In the genomic region with DNA sequence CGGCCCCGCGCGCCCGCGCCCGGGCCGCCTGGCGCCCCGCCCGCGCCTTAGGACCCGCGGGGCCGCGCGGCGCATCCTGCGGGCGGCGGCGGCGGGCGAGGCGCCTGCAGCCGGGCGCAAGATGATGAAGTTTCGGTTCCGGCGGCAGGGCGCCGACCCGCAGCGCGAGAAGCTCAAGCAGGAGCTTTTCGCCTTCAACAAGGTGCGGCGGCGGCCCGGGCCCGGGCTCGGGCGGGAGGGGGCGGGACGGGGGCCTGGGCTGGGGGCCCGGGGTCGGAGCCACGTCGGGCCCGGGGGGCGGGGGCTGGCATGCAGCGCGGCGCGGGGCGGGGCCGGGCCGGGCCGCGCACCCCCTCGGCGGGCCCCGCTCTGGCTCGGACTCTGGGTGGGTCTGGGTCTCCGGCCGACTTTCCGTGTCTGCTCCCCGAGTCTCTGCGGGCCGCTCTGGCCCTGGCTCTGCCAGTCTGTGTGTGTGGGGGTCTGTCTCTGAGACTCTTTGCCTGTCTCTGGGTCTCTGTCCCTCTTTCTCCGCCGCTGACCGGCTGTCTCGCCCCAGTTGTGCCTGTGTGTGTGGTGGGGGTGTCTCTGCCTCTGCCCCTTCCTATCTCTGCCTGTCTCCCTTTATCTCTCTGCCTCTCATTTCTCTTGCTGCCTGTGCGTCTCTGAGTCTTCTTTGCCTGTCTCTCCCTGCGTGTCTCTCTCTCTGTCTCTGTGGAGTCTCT, we compare ENCODE assay signal across 1 cellular context.
TF ChIP-seq lines count a peak whose summit lies in the region.

Gene LLGL1 (plus strand): TSS at position 74 of the 722 bp plus-strand sequence. CDS start 48 bp downstream, at position 122.

TF ChIP-seq in HepG2, 621 proteins besides CTCF, POLR2A, EP300 and RAD21:
- TF ChIP-seq SIN3A (IDR thresholded peaks at IDR 0.05; ENCODE audit: borderline replicate concordance, low read depth, low read length) (0 out of 2 replicates have a peak, but pooled peaks have one; percentile 4), ZNF460 (CRISPR knock-in tag; IDR thresholded peaks at IDR 0.05; ENCODE audit: borderline replicate concordance) (no peak), PHF8 (CRISPR knock-in tag; IDR thresholded peaks at IDR 0.05) (peak; percentile 27; the same call in 1 of the 2 replicates), ZNF282 (IDR thresholded peaks at IDR 0.05; ENCODE audit: partially characterized antibody) (no peak), SNRNP70 (IDR thresholded peaks at IDR 0.05; ENCODE audit: low read depth, low read length) (no peak), POLR2AphosphoS5 (IDR thresholded peaks at IDR 0.05; ENCODE audit: low read depth, low read length) (0 out of 2 replicates have a peak, but pooled peaks have one; percentile 10), KAT8 (CRISPR knock-in tag; IDR thresholded peaks at IDR 0.05) (no peak), ZFAT (CRISPR knock-in tag; conservative IDR thresholded peaks at IDR 0.05) (no peak), GTF3A (CRISPR knock-in tag; conservative IDR thresholded peaks at IDR 0.05) (no peak), ZNF556 (CRISPR knock-in tag; IDR thresholded peaks at IDR 0.05; ENCODE audit: borderline replicate concordance) (no peak), PATZ1 (CRISPR knock-in tag; IDR thresholded peaks at IDR 0.05) (peak; percentile 33; the same call in 1 of the 2 replicates), SALL1 (CRISPR knock-in tag; IDR thresholded peaks at IDR 0.05) (no peak)
- TF ChIP-seq, protein P1, sequence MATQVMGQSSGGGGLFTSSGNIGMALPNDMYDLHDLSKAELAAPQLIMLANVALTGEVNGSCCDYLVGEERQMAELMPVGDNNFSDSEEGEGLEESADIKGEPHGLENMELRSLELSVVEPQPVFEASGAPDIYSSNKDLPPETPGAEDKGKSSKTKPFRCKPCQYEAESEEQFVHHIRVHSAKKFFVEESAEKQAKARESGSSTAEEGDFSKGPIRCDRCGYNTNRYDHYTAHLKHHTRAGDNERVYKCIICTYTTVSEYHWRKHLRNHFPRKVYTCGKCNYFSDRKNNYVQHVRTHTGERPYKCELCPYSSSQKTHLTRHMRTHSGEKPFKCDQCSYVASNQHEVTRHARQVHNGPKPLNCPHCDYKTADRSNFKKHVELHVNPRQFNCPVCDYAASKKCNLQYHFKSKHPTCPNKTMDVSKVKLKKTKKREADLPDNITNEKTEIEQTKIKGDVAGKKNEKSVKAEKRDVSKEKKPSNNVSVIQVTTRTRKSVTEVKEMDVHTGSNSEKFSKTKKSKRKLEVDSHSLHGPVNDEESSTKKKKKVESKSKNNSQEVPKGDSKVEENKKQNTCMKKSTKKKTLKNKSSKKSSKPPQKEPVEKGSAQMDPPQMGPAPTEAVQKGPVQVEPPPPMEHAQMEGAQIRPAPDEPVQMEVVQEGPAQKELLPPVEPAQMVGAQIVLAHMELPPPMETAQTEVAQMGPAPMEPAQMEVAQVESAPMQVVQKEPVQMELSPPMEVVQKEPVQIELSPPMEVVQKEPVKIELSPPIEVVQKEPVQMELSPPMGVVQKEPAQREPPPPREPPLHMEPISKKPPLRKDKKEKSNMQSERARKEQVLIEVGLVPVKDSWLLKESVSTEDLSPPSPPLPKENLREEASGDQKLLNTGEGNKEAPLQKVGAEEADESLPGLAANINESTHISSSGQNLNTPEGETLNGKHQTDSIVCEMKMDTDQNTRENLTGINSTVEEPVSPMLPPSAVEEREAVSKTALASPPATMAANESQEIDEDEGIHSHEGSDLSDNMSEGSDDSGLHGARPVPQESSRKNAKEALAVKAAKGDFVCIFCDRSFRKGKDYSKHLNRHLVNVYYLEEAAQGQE (IDR thresholded peaks at IDR 0.05; ENCODE audit: borderline replicate concordance in 1 of 2, low read depth in 1 of 2, low read length in 2 of 2) = no peak
- TF ChIP-seq, protein P2, sequence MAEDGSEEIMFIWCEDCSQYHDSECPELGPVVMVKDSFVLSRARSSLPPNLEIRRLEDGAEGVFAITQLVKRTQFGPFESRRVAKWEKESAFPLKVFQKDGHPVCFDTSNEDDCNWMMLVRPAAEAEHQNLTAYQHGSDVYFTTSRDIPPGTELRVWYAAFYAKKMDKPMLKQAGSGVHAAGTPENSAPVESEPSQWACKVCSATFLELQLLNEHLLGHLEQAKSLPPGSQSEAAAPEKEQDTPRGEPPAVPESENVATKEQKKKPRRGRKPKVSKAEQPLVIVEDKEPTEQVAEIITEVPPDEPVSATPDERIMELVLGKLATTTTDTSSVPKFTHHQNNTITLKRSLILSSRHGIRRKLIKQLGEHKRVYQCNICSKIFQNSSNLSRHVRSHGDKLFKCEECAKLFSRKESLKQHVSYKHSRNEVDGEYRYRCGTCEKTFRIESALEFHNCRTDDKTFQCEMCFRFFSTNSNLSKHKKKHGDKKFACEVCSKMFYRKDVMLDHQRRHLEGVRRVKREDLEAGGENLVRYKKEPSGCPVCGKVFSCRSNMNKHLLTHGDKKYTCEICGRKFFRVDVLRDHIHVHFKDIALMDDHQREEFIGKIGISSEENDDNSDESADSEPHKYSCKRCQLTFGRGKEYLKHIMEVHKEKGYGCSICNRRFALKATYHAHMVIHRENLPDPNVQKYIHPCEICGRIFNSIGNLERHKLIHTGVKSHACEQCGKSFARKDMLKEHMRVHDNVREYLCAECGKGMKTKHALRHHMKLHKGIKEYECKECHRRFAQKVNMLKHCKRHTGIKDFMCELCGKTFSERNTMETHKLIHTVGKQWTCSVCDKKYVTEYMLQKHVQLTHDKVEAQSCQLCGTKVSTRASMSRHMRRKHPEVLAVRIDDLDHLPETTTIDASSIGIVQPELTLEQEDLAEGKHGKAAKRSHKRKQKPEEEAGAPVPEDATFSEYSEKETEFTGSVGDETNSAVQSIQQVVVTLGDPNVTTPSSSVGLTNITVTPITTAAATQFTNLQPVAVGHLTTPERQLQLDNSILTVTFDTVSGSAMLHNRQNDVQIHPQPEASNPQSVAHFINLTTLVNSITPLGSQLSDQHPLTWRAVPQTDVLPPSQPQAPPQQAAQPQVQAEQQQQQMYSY (CRISPR knock-in tag; IDR thresholded peaks at IDR 0.05) = no peak
- TF ChIP-seq, protein P3, sequence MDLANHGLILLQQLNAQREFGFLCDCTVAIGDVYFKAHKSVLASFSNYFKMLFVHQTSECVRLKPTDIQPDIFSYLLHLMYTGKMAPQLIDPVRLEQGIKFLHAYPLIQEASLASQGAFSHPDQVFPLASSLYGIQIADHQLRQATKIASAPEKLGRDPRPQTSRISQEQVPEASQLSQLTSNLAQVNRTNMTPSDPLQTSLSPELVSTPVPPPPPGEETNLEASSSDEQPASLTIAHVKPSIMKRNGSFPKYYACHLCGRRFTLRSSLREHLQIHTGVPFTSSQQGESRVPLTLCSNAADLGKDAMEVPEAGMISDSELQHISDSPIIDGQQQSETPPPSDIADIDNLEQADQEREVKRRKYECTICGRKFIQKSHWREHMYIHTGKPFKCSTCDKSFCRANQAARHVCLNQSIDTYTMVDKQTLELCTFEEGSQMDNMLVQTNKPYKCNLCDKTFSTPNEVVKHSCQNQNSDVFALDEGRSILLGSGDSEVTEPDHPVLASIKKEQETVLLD (CRISPR knock-in tag; IDR thresholded peaks at IDR 0.05; ENCODE audit: low read depth) = 0 out of 2 replicates have a peak, but pooled peaks have one; percentile 25
